ENCODE assay signal across 9 cellular contexts in the genomic region with DNA sequence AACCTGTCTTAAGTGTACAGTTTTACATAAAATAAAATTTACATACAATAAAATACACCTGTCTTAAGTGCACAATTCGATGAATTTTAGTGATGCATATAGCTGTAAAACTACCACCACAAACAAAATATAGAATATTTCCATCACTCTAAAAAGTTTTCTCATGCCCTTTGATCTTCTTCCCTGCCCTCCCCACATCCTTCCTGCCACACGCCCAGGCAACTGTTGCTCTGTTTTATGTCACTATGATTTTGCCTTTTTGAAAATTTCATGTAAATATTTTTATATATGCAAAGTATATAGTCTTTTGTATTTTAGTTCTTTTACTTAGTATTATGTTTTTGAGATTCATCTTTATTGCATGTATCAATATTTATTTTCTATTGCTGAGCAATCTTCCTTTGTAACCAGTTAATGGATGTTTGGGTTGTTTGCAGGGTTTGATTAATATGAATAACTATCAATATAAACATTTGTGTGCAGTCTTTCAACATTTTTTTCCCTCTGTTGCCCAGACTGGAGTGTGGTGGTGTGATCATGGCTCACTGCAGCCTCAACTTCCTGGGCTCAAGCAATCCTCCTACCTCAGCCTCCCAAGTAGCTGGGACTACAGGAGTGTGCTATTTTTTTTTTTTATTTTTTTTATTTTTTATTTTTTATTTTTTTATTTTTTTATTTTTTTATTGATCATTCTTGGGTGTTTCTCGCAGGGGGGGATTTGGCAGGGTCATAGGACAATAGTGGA. TPM values are rescaled to one million over a fixed set of nuclear protein-coding genes. Genes with fewer than 3 reads are reported as not detected.
DNase-seq lines count a peak whose midpoint lies in the region; ATAC-seq and TF ChIP-seq lines count a peak whose summit lies in the region.
"Had no signal": no experiment of that assay in that cellular context is flagged by ENCODE, and none has a peak within 500 bp of the region (broad histone marks: within the 10 kb centered on the region; RNA-seq: fewer than 3 reads in every experiment).

No MANE protein-coding gene starts in this region.

- peaks cover 20% of the 10 kb centered on the region for H3K4me1 Mint-ChIP-seq in T-helper 1 cell treated with Interleukin-12 subunit alpha and Interleukin-12 subunit beta and Interleukin-4 antibody, amounts not matched to agents 30 μg/mL and 1 μg/mL, for 36 hours (ENCODE audit: low read depth)

- no peaks in the 10 kb centered on the region for H3K79me2 ChIP-seq in DOHH2 (ENCODE audit: control insufficient read depth, low read length)

- no peaks in the 10 kb centered on the region for H3K9me2 ChIP-seq in DOHH2 (replicated peaks; ENCODE audit: control insufficient read depth, low read length)

- intact Hi-C loops in upper lobe of right lung (cut with DNase I): no loop called here

- TF ChIP-seq CTCF in DOHH2 (IDR thresholded peaks at IDR 0.05; ENCODE audit: low read depth, low read length, poor library complexity, severe bottlenecking): no peak
- no peak for TF ChIP-seq CTCF in upper lobe of right lung (IDR thresholded peaks at IDR 0.05)
- no peak for TF ChIP-seq CTCF in foreskin fibroblast (IDR thresholded peaks at IDR 0.05; ENCODE audit: low read depth, low read length)

- H3K27me3 Mint-ChIP-seq in T-helper 1 cell treated with Interleukin-12 subunit alpha and Interleukin-12 subunit beta and Interleukin-4 antibody, amounts not matched to agents 30 μg/mL and 1 μg/mL, for 36 hours (ENCODE audit: low read depth): no peaks in the 10 kb centered on the region

- H3K27ac Mint-ChIP-seq in T-helper 1 cell treated with Interleukin-12 subunit alpha and Interleukin-12 subunit beta and Interleukin-4 antibody, amounts not matched to agents 30 μg/mL and 1 μg/mL, for 36 hours: peak overlapping the region; percentile 83

- no peaks in the 10 kb centered on the region for H3K9me3 ChIP-seq in DOHH2 (ENCODE audit: control insufficient read depth, insufficient read depth, low read length)
- H3K9me3 ChIP-seq in upper lobe of right lung: no peaks in the 10 kb centered on the region

- ATAC-seq in HG03045 (IDR thresholded peaks at IDR 0.05; ENCODE audit: unreplicated experiment) (no peak), upper lobe of right lung (no peak)

- H3K36me3 ChIP-seq in DOHH2 (ENCODE audit: control insufficient read depth, low read length) (no peaks in the 10 kb centered on the region), upper lobe of right lung (no peaks in the 10 kb centered on the region)

- DNase-seq in activated T-helper 9 cell treated with anti-CD3 and anti-CD28 coated beads, Interleukin-2, amount 50 U/mL, for 16 hours (ENCODE audit: low read depth): peak; percentile 30
- DNase-seq in stimulated activated CD4-positive, alpha-beta T cell treated with anti-CD3 and anti-CD28 coated beads, Interleukin-2, amount 100 ng/mL, for 4 hours (ENCODE audit: low read depth): peak; percentile 47
- DNase-seq in upper lobe of right lung: no peak
- DNase-seq in foreskin fibroblast: no peak
- DNase-seq in NCI-H2107 treated with DMSO at 0.1 percent for 48 hours (lab: John Stamatoyannopoulos, UW; ENCODE audit: unreplicated experiment): no peak

- no peaks in the 10 kb centered on the region for H3K9me3 Mint-ChIP-seq in T-helper 1 cell treated with Interleukin-12 subunit alpha and Interleukin-12 subunit beta and Interleukin-4 antibody, amounts not matched to agents 30 μg/mL and 1 μg/mL, for 36 hours

- H3K4me2 ChIP-seq in DOHH2 (ENCODE audit: low read length): peak overlapping the region; percentile 50
- H3K4me2 ChIP-seq: KMS-11 had no signal

- H3K27me3 ChIP-seq in DOHH2 (ENCODE audit: control insufficient read depth, low read length) (no peaks in the 10 kb centered on the region), upper lobe of right lung (no peaks in the 10 kb centered on the region)

- peaks cover 3% of the 10 kb centered on the region; the same call in 1 of the 2 replicates for H3F3A ChIP-seq in DOHH2 (ENCODE audit: control insufficient read depth, insufficient read depth)

- H3K4me1 ChIP-seq in DOHH2 (ENCODE audit: control insufficient read depth, low read length) (peaks cover 17% of the 10 kb centered on the region), upper lobe of right lung (no peaks in the 10 kb centered on the region)

- H3K36me3 Mint-ChIP-seq in T-helper 1 cell treated with Interleukin-12 subunit alpha and Interleukin-12 subunit beta and Interleukin-4 antibody, amounts not matched to agents 30 μg/mL and 1 μg/mL, for 36 hours (ENCODE audit: low read depth): peaks cover 3% of the 10 kb centered on the region

- H3K4me3 Mint-ChIP-seq in T-helper 1 cell treated with Interleukin-12 subunit alpha and Interleukin-12 subunit beta and Interleukin-4 antibody, amounts not matched to agents 30 μg/mL and 1 μg/mL, for 36 hours: peak overlapping the region; percentile 38

- H3K27ac ChIP-seq in DOHH2 (ENCODE audit: low read depth, low read length) (peak overlapping the region; percentile 38), upper lobe of right lung (no peak overlapping the region)
- H3K27ac ChIP-seq: KMS-11 had no signal

- H3K4me3 ChIP-seq in DOHH2 (ENCODE audit: low read length) (peak overlapping the region; percentile 21; the same call in 1 of the 2 replicates), upper lobe of right lung (no peak overlapping the region), foreskin fibroblast (ENCODE audit: low read depth in 1 of 2, low read length in 2 of 2) (no peak overlapping the region)

- no peaks in the 10 kb centered on the region for H4K20me1 ChIP-seq in DOHH2 (ENCODE audit: control insufficient read depth, insufficient read depth, low read depth, low read length)

RNA-seq across cellular contexts. Expression of a gene that starts 23.7 kb away (rescaled TPM):
- total RNA-seq in upper lobe of right lung: 177 TPM

Comparison
In these comparisons a context has a peak if more than half of its experiments do, and no peak if none do; other contexts are left out.
1. DNase-seq: peak in activated T-helper 9 cell treated with anti-CD3 and anti-CD28 coated beads, Interleukin-2, amount 50 U/mL, for 16 hours (single experiment) and stimulated activated CD4-positive, alpha-beta T cell treated with anti-CD3 and anti-CD28 coated beads, Interleukin-2, amount 100 ng/mL, for 4 hours (single experiment); none in upper lobe of right lung (single experiment), foreskin fibroblast (0 of 2) and NCI-H2107 treated with DMSO at 0.1 percent for 48 hours (single experiment).